1 cellular context compared by ENCODE assay signal in the genomic region with DNA sequence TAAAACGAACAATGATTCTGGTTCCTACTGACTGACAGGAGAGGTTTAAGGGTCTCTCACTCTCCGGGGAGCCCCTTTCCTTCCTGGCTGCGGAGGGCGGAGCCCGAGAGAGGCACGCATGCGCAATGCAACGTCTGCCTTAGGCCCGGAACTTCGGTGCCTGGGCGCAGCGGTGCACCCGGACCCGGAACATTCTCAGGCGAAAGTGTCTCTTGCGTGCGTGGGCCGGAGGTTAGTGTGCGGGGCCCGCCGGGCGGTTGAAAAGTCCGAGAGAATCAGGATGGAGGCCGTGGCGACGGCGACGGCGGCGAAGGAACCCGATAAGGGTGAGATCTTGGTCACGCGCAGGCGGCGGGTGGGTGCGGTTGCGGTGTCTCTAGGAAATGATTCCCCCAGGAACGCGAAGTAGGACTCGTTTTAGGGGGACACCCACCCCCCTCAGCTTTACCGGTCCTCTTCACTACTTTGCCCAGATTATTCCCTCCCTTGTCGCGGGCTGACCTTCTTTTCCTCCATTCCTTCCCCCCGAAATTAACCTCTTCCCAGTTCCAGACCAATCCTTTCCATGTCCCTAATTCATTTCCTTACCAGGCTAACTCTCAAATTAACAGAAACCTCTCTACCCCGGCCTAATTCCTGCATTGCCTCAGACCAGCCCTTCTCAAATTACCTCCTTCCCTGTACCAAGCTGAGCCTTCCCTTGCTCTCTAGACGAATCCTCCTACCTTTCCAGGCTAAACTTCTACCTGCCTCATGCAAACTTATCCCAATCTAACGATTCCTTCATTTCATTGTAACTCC.
TF ChIP-seq lines count a peak whose summit lies in the region.

A gene (plus strand): TSS at position 142 of the 801 bp plus-strand sequence. CDS start 139 bp downstream, at position 281.

TF ChIP-seq in H1, 55 proteins besides CTCF, POLR2A, EP300 and RAD21 (continued from another document):
- peak; percentile 57; the same call in 1 of the 2 replicates for TF ChIP-seq SP1 (IDR thresholded peaks at IDR 0.05; ENCODE audit: low read depth, low read length)
- TF ChIP-seq TAF1 (IDR thresholded peaks at IDR 0.05; ENCODE audit: low read depth, low read length): peak; percentile 83
